ENCODE assay signal across 11 cellular contexts in genomic region chr5:131375351-131375750, GRCh38.
DNase-seq lines count a peak whose midpoint lies in the region; ATAC-seq lines count a peak whose summit lies in the region.
"Had no signal": no experiment of that assay in that cellular context is flagged by ENCODE, and none has a peak within 500 bp of the region (broad histone marks: within the 10 kb centered on the region; RNA-seq: fewer than 3 reads in every experiment).

No MANE protein-coding gene starts in this region.

- H3K27me3 ChIP-seq in naive thymus-derived CD4-positive, alpha-beta T cell (ENCODE audit: control insufficient read depth in 2 of 2, insufficient read depth in 2 of 2, low read length in 2 of 2): no peaks in the 10 kb centered on the region

- no peaks in the 10 kb centered on the region for H3K9me3 ChIP-seq in T-helper 17 cell (ENCODE audit: control insufficient read depth, low read length, poor library complexity, severe bottlenecking)
- H3K9me3 ChIP-seq in naive thymus-derived CD4-positive, alpha-beta T cell (ENCODE audit: control insufficient read depth in 2 of 3, low read length in 3 of 3): no peaks in the 10 kb centered on the region

- intact Hi-C loops in naive thymus-derived CD4-positive, alpha-beta T cell (cut with micrococcal nuclease): loop anchor here (5.0 to 10.0 kb wide), 3 partner anchors 33 to 1119 kb away; partner anchors contain the start of genes IRF1 (in 1 of the 2) and RAPGEF6 (in 1 of the 2)

- CTCF ChIA-PET in naive thymus-derived CD4-positive, alpha-beta T cell (lab: Charles Lee): interaction anchor here (1.0 to 1.7 kb wide), 2 partner anchors 111 to 212 kb away, joined by 3 to 5 read pairs; no protein-coding TSS in a partner anchor

- no peak for DNase-seq in T-helper 17 cell
- DNase-seq in naive thymus-derived CD4-positive, alpha-beta T cell: peak in 1 of 9 donors; percentile 60
- DNase-seq in inferior parietal cortex (ENCODE audit: extremely low spot score): no peak
- DNase-seq: DMS153, mammary epithelial cell, NCI-H510A treated with DMSO at 0.1 percent for 48 hours had no signal

- peaks cover 80 to 91% of the 10 kb centered on the region in 2 donors for H3K4me1 ChIP-seq in naive thymus-derived CD4-positive, alpha-beta T cell (ENCODE audit: control insufficient read depth in 2 of 2, insufficient read depth in 2 of 2, low read length in 2 of 2)

- ATAC-seq in GM18517 (IDR thresholded peaks at IDR 0.05; ENCODE audit: unreplicated experiment) (peak; percentile 33), GM21717 (IDR thresholded peaks at IDR 0.05; ENCODE audit: unreplicated experiment) (peak; percentile 38), T-helper 17 cell (no peak), GM21447 (IDR thresholded peaks at IDR 0.05; ENCODE audit: unreplicated experiment) (no peak), HG02763 (IDR thresholded peaks at IDR 0.05; ENCODE audit: unreplicated experiment) (no peak)
- no peak for ATAC-seq in naive thymus-derived CD4-positive, alpha-beta T cell

- peak overlapping the region; percentile 97 for H3K27ac ChIP-seq in naive thymus-derived CD4-positive, alpha-beta T cell (ENCODE audit: low read depth, low read length)
- H3K27ac ChIP-seq: coronary artery had no signal

- H3K36me3 ChIP-seq in naive thymus-derived CD4-positive, alpha-beta T cell (ENCODE audit: control insufficient read depth in 2 of 3, insufficient read depth in 3 of 3, low read length in 3 of 3): no peaks in the 10 kb centered on the region

- peaks cover 55% of the 10 kb centered on the region for H3K4me1 Mint-ChIP-seq in T-helper 17 cell
- H3K4me1 Mint-ChIP-seq in naive thymus-derived CD4-positive, alpha-beta T cell: peaks cover 44 to 100% (median 91%) of the 10 kb centered on the region in 7 donors

- H3K9me3 Mint-ChIP-seq in naive thymus-derived CD4-positive, alpha-beta T cell: peaks cover 0 to 2% (median 0%) of the 10 kb centered on the region in 11 donors

- no peaks in the 10 kb centered on the region for H3K27me3 Mint-ChIP-seq in T-helper 17 cell
- H3K27me3 Mint-ChIP-seq in naive thymus-derived CD4-positive, alpha-beta T cell: no peaks in the 10 kb centered on the region

- H3K4me3 Mint-ChIP-seq in T-helper 17 cell: peak overlapping the region; percentile 67
- peak overlapping the region in 8 of 10 donors; percentile 15 to 80 (median 56) for H3K4me3 Mint-ChIP-seq in naive thymus-derived CD4-positive, alpha-beta T cell

- no peak overlapping the region for H3K4me3 ChIP-seq in naive thymus-derived CD4-positive, alpha-beta T cell (ENCODE audit: low read length)
- H3K4me3 ChIP-seq: coronary artery had no signal

- peaks cover 8% of the 10 kb centered on the region for H3K36me3 Mint-ChIP-seq in T-helper 17 cell (ENCODE audit: low read depth)
- H3K36me3 Mint-ChIP-seq in naive thymus-derived CD4-positive, alpha-beta T cell: peaks cover 0 to 40% (median 18%) of the 10 kb centered on the region in 5 donors

- peak overlapping the region; percentile 96 for H3K27ac Mint-ChIP-seq in T-helper 17 cell
- peak overlapping the region; percentile 86 to 99 (median 94) for H3K27ac Mint-ChIP-seq in naive thymus-derived CD4-positive, alpha-beta T cell

- POLR2A ChIA-PET in naive thymus-derived CD4-positive, alpha-beta T cell (lab: Charles Lee): interaction anchor here (0.6 to 4.4 kb wide), 15 partner anchors 9 to 250 kb away, joined by 3 to 30 read pairs (median 3); partner anchors contain the start of gene CDC42SE2

Comparison
In these comparisons a context has a peak if more than half of its experiments do, and no peak if none do; other contexts are left out.
1. ATAC-seq: peak in GM18517 (single experiment) and GM21717 (single experiment); none in T-helper 17 cell (single experiment), naive thymus-derived CD4-positive, alpha-beta T cell (single experiment), GM21447 (single experiment) and HG02763 (single experiment).